Comparison of ENCODE assay signal across 8 cellular contexts in genomic region chr6:45710304-45710821, GRCh38.
A peak's percentile ranks its signal among the peaks of the same experiment; 100 is the strongest.
DNase-seq lines count a peak whose midpoint lies in the region; ATAC-seq and TF ChIP-seq lines count a peak whose summit lies in the region.

No MANE protein-coding gene starts in this region.

- H3K27me3 Mint-ChIP-seq in CD4-positive, alpha-beta memory T cell, result peaks cover 0 to 2% of the 10 kb centered on the region in 2 donors

- H3K36me3 ChIP-seq in CD4-positive, alpha-beta memory T cell (ENCODE audit: insufficient read depth, low read length), result no peaks in the 10 kb centered on the region
- H3K36me3 ChIP-seq in osteoblast (ENCODE audit: insufficient read depth, low read length), result no peaks in the 10 kb centered on the region
- H3K36me3 ChIP-seq in left ventricle myocardium inferior, result no peaks in the 10 kb centered on the region

- no peak for TF ChIP-seq CTCF in osteoblast (IDR thresholded peaks at IDR 0.05; ENCODE audit: extremely low read depth, low read depth, low read length)
- no peak for TF ChIP-seq CTCF in left ventricle myocardium inferior (IDR thresholded peaks at IDR 0.05; ENCODE audit: borderline replicate concordance)

- H3K27ac Mint-ChIP-seq in CD4-positive, alpha-beta memory T cell, result peak overlapping the region in 4 of 7 donors; percentile 10 to 68 (median 34)

- ATAC-seq in GM21360 (IDR thresholded peaks at IDR 0.05; ENCODE audit: unreplicated experiment) (peak; percentile 51), HG03521 (IDR thresholded peaks at IDR 0.05; ENCODE audit: unreplicated experiment) (peak; percentile 67), Right ventricle myocardium superior (ENCODE audit: poor library complexity) (no peak)

- no peaks in the 10 kb centered on the region for H3K36me3 Mint-ChIP-seq in CD4-positive, alpha-beta memory T cell

- no peaks in the 10 kb centered on the region for H3K9me3 Mint-ChIP-seq in CD4-positive, alpha-beta memory T cell

- POLR2A ChIA-PET in CD4-positive, alpha-beta memory T cell (lab: Charles Lee; ENCODE audit: partially characterized antibody), result interaction anchor here (0.9 kb wide), 1 partner anchor 215 kb away, joined by 3 read pairs; no protein-coding TSS in a partner anchor

- H3K79me2 ChIP-seq in osteoblast (ENCODE audit: insufficient read depth, low read length), result no peaks in the 10 kb centered on the region

- no peak overlapping the region for H3K4me3 ChIP-seq in CD4-positive, alpha-beta memory T cell (ENCODE audit: low read length in 2 of 2)
- H3K4me3 ChIP-seq in osteoblast (ENCODE audit: insufficient read depth, low read length) (no peak overlapping the region), left ventricle myocardium inferior (no peak overlapping the region)

- H3K27ac ChIP-seq in CD4-positive, alpha-beta memory T cell (ENCODE audit: low read depth, low read length), result no peak overlapping the region
- H3K27ac ChIP-seq in osteoblast (ENCODE audit: low read depth, low read length) (peak overlapping the region; percentile 68), left ventricle myocardium inferior (replicated peaks) (no peak overlapping the region)

- H2AFZ ChIP-seq in osteoblast (ENCODE audit: low read length), result peak overlapping the region; percentile 51

- no peaks in the 10 kb centered on the region for H4K20me1 ChIP-seq in osteoblast (ENCODE audit: insufficient read depth, low read length)

- no peaks in the 10 kb centered on the region for H3K9me3 ChIP-seq in CD4-positive, alpha-beta memory T cell (ENCODE audit: control insufficient read depth in 1 of 2, low read length in 2 of 2)
- H3K9me3 ChIP-seq in osteoblast (ENCODE audit: low read depth, low read length), result no peaks in the 10 kb centered on the region
- H3K9me3 ChIP-seq in left ventricle myocardium inferior (replicated peaks), result no peaks in the 10 kb centered on the region

- H3K4me2 ChIP-seq in osteoblast (ENCODE audit: insufficient read depth, low read length), result peak overlapping the region; percentile 49

- no peak for DNase-seq in CD4-positive, alpha-beta memory T cell
- DNase-seq in activated CD8-positive, alpha-beta memory T cell treated with anti-CD3 and anti-CD28 coated beads, Interleukin-2, amount 50 U/mL, for 4 hours, result peak; percentile 28
- peak; percentile 31 for DNase-seq in osteoblast (ENCODE audit: insufficient read length, low spot score, missing footprints)
- DNase-seq in Right ventricle myocardium superior, result no peak
- DNase-seq in left ventricle myocardium inferior, result no peak
- no peak for DNase-seq in NCI-H345 treated with DMSO at 0.1 percent for 48 hours (lab: John Stamatoyannopoulos, UW; ENCODE audit: unreplicated experiment)

- CTCF ChIA-PET in CD4-positive, alpha-beta memory T cell (lab: Charles Lee; ENCODE audit: partially characterized antibody), result interaction anchor here (1.7 kb wide), 1 partner anchor 1054 kb away, joined by 7 read pairs; no protein-coding TSS in a partner anchor

- peaks cover 22% of the 10 kb centered on the region for H3K4me1 ChIP-seq in CD4-positive, alpha-beta memory T cell (ENCODE audit: insufficient read depth, low read length)
- H3K4me1 ChIP-seq in osteoblast (ENCODE audit: insufficient read depth, low read length) (peaks cover 27% of the 10 kb centered on the region), left ventricle myocardium inferior (peaks cover 4% of the 10 kb centered on the region)

- intact Hi-C loops in CD4-positive, alpha-beta memory T cell (cut with micrococcal nuclease), result loop anchor here (10.0 kb wide), 1 partner anchor 736 kb away; no protein-coding TSS in a partner anchor
- intact Hi-C loops in Right ventricle myocardium superior (cut with DNase I), result no loop called here
- intact Hi-C loops in left ventricle myocardium inferior (cut with micrococcal nuclease), result no loop called here

- H3K4me1 Mint-ChIP-seq in CD4-positive, alpha-beta memory T cell, result peaks cover 20 to 31% (median 24%) of the 10 kb centered on the region in 4 donors

- no peak overlapping the region for H3K4me3 Mint-ChIP-seq in CD4-positive, alpha-beta memory T cell

- no peaks in the 10 kb centered on the region for H3K27me3 ChIP-seq in CD4-positive, alpha-beta memory T cell (ENCODE audit: insufficient read depth, low read length)
- H3K27me3 ChIP-seq in osteoblast (ENCODE audit: insufficient read depth, low read length) (no peaks in the 10 kb centered on the region), left ventricle myocardium inferior (ENCODE audit: low read depth) (peaks cover 18% of the 10 kb centered on the region)

Comparison
In these comparisons a context has a peak if more than half of its experiments do, and no peak if none do; other contexts are left out.
1. DNase-seq: peak in activated CD8-positive, alpha-beta memory T cell treated with anti-CD3 and anti-CD28 coated beads, Interleukin-2, amount 50 U/mL, for 4 hours (single experiment) and osteoblast (single experiment); none in CD4-positive, alpha-beta memory T cell (0 of 5), Right ventricle myocardium superior (single experiment), left ventricle myocardium inferior (single experiment) and NCI-H345 treated with DMSO at 0.1 percent for 48 hours (single experiment).